In genomic region chr18:52554180-52554579, GRCh38 we compare ENCODE assay signal across 23 cellular contexts.
"Had no signal": no experiment of that assay in that cellular context is flagged by ENCODE, and none has a peak within 500 bp of the region (broad histone marks: within the 10 kb centered on the region; RNA-seq: fewer than 3 reads in every experiment).

No MANE protein-coding gene starts in this region.

- H3K4me3 ChIP-seq: colonic mucosa, coronary artery, dorsolateral prefrontal cortex, esophagus muscularis mucosa, esophagus squamous epithelium, gastrocnemius medialis, gastroesophageal sphincter, heart left ventricle, heart right ventricle had no signal

- H3K27ac ChIP-seq: colonic mucosa, coronary artery, dorsolateral prefrontal cortex, epithelial cell of prostate, esophagus muscularis mucosa, esophagus squamous epithelium, foreskin keratinocyte, gastrocnemius medialis, gastroesophageal sphincter, heart left ventricle, heart right ventricle had no signal

- H3K9me3 ChIP-seq: colonic mucosa, esophagus muscularis mucosa, esophagus squamous epithelium, gastrocnemius medialis, gastroesophageal sphincter, heart left ventricle, heart right ventricle had no signal

- DNase-seq: colonic mucosa; cortex of kidney; dermis blood vessel endothelial cell; dorsolateral prefrontal cortex; effector CD4-positive, alpha-beta T cell; effector CD8-positive, alpha-beta T cell; effector memory CD4-positive, alpha-beta T cell; effector memory CD8-positive, alpha-beta T cell; endodermal cell; erythroblast; esophagus squamous epithelium; foreskin fibroblast; foreskin keratinocyte; foreskin melanocyte; gastrocnemius medialis; glutamatergic neuron; head of caudate nucleus; heart left ventricle; heart right ventricle had no signal

- H3K27me3 ChIP-seq: colonic mucosa, dorsolateral prefrontal cortex, esophagus muscularis mucosa, esophagus squamous epithelium, foreskin keratinocyte, gastrocnemius medialis, gastroesophageal sphincter, heart left ventricle, heart right ventricle had no signal

- H3K36me3 ChIP-seq: colonic mucosa, esophagus muscularis mucosa, esophagus squamous epithelium, gastrocnemius medialis, gastroesophageal sphincter, heart left ventricle, heart right ventricle had no signal
